8 cellular contexts compared by ENCODE assay signal in the genomic region with DNA sequence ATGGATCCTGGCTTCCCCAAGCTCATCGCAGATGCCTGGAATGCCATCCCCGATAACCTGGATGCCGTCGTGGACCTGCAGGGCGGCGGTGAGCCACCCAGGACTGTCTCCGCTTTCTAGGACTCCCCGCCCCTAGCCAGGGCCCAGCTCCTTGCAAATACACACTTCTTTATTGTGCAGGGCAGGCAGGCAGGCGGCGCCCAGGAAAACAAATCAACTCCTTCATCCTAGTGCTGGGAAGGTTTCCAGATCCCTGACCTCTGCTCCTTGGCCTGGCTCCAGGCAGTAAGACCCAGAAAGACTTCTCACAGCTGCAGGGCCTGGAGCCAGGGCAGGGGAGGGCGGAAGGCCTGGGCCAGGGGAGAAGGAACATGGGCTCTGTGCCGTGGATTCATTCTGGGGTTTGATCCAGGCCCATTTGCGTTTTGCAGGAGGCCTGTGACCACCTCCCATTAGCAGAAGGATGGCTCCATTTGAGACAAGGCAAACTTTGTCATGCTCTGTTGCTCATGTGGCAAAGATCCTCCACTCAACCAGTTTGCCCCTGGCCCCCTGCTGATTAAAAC. TPM values are rescaled to one million over a fixed set of nuclear protein-coding genes. Genes with fewer than 3 reads are reported as not detected.
DNase-seq lines count a peak whose midpoint lies in the region; ATAC-seq, FAIRE-seq and TF ChIP-seq lines count a peak whose summit lies in the region.

No MANE protein-coding gene starts in this region.

- H2BK120ac ChIP-seq in trophoblast cell (ENCODE audit: insufficient read depth, low read length, poor library complexity), result peak overlapping the region; percentile 57

- no peak overlapping the region for H3K4me3 Mint-ChIP-seq in activated T-helper 17 cell treated with anti-CD3 and anti-CD28 coated beads, Interleukin-2, amount 50 U/mL, for 72 hours

- H3K27me3 ChIP-seq in trophoblast cell (ENCODE audit: insufficient read depth, low read length), result no peaks in the 10 kb centered on the region

- H3K27ac ChIP-seq in RWPE1, result peak overlapping the region; percentile 81
- peak overlapping the region; percentile 97 for H3K27ac ChIP-seq in trophoblast cell (ENCODE audit: low read depth, low read length)

- H3K4me2 ChIP-seq in trophoblast cell (ENCODE audit: low read length), result no peak overlapping the region

- H3K36me3 ChIP-seq in trophoblast cell (ENCODE audit: control insufficient read depth in 1 of 2, insufficient read depth in 2 of 2, low read length in 2 of 2), result peaks cover 42 to 66% of the 10 kb centered on the region in 2 experiments

- DNase-seq in GM10248 (ENCODE audit: extremely low spot score) (peak; percentile 4), RWPE1 (ENCODE audit: low spot score) (peak; percentile 34), frontal cortex (ENCODE audit: low spot score in 2 of 2) (peak; percentile 76), trophoblast cell (peak; percentile 23 to 29)

- ATAC-seq in HG03135 (IDR thresholded peaks at IDR 0.05; ENCODE audit: unreplicated experiment) (no peak), HG02840 (IDR thresholded peaks at IDR 0.05; ENCODE audit: low FRiP score, unreplicated experiment) (no peak), HG02571 (IDR thresholded peaks at IDR 0.05; ENCODE audit: unreplicated experiment) (no peak)
- no peak for ATAC-seq in activated T-helper 17 cell treated with anti-CD3 and anti-CD28 coated beads, Interleukin-2, amount 50 U/mL, for 72 hours (replicated peaks)

- H2BK12ac ChIP-seq in trophoblast cell (ENCODE audit: low read length), result peak overlapping the region; percentile 37

- H2AFZ ChIP-seq in trophoblast cell (ENCODE audit: insufficient read depth, low read length, poor library complexity), result no peak overlapping the region

- H2BK5ac ChIP-seq in trophoblast cell (ENCODE audit: low read depth, low read length, poor library complexity), result peak overlapping the region; percentile 88

- CTCF ChIA-PET in GM10248 (lab: Yijun Ruan, JAX) (interaction anchor here (1.4 to 2.0 kb wide), 3 partner anchors 9 to 25 kb away, joined by 3 to 5 read pairs (median 3); no protein-coding TSS in a partner anchor), RWPE1 (lab: Yijun Ruan, JAX) (interaction anchor here (0.6 to 1.3 kb wide), 4 partner anchors 15 to 1585 kb away, joined by 3 to 7 read pairs (median 4); no protein-coding TSS in a partner anchor)

- no peaks in the 10 kb centered on the region for H3K9me3 ChIP-seq in trophoblast cell (ENCODE audit: insufficient read depth, low read depth, low read length)

- H4K8ac ChIP-seq in trophoblast cell (ENCODE audit: low read depth, low read length), result peak overlapping the region; percentile 62

- H3K14ac ChIP-seq in trophoblast cell (ENCODE audit: low read length), result peak overlapping the region; percentile 25

- H3K27me3 Mint-ChIP-seq in activated T-helper 17 cell treated with anti-CD3 and anti-CD28 coated beads, Interleukin-2, amount 50 U/mL, for 72 hours, result peaks cover 20% of the 10 kb centered on the region

- POLR2A ChIA-PET in GM10248 (lab: Yijun Ruan, JAX) (no interaction called here), RWPE1 (lab: Yijun Ruan, JAX; ENCODE audit: low non-redundant PET) (no interaction called here)

- H3K18ac ChIP-seq in trophoblast cell (ENCODE audit: low read length), result peak overlapping the region; percentile 48

- peaks cover 6% of the 10 kb centered on the region for H3K79me2 ChIP-seq in trophoblast cell (ENCODE audit: control insufficient read depth, insufficient read depth, low read length, poor library complexity)

- peak overlapping the region; percentile 16 for H3K4ac ChIP-seq in trophoblast cell (ENCODE audit: low read depth, low read length)

- no peak overlapping the region for H2AK5ac ChIP-seq in trophoblast cell (ENCODE audit: low read length)

- H4K12ac ChIP-seq in trophoblast cell (ENCODE audit: low read depth, low read length), result no peak overlapping the region

- no peak overlapping the region for H3K4me3 ChIP-seq in trophoblast cell (ENCODE audit: low read depth, low read length)

- no peaks in the 10 kb centered on the region for H3K9me3 Mint-ChIP-seq in activated T-helper 17 cell treated with anti-CD3 and anti-CD28 coated beads, Interleukin-2, amount 50 U/mL, for 72 hours

- H3K36me3 Mint-ChIP-seq in activated T-helper 17 cell treated with anti-CD3 and anti-CD28 coated beads, Interleukin-2, amount 50 U/mL, for 72 hours (ENCODE audit: low read depth), result no peaks in the 10 kb centered on the region

- peak; percentile 96 for FAIRE-seq in frontal cortex (lab: Jason Lieb, UNC)

- H3K23ac ChIP-seq in trophoblast cell (ENCODE audit: low read length), result no peak overlapping the region

- peaks cover 48% of the 10 kb centered on the region for H3K79me1 ChIP-seq in trophoblast cell (ENCODE audit: low read length)

- TF ChIP-seq CTCF in GM10248 (IDR thresholded peaks at IDR 0.05; ENCODE audit: control extremely low read depth, extremely low read depth, low read depth, missing control alignments), result no peak
- no peak for TF ChIP-seq CTCF in RWPE1 (conservative IDR thresholded peaks at IDR 0.05; ENCODE audit: low read depth)

- H4K91ac ChIP-seq in trophoblast cell (ENCODE audit: low read depth, low read length), result peak overlapping the region; percentile 80

- peaks cover 31 to 37% of the 10 kb centered on the region in 2 experiments for H3K4me1 ChIP-seq in trophoblast cell (ENCODE audit: control insufficient read depth in 1 of 2, insufficient read depth in 2 of 2, low read length in 2 of 2)

- no CpG with 5 or more reads among the region's 13 CpGs for WGBS in trophoblast cell (ENCODE audit: extremely low coverage, insufficient coverage, insufficient read length)

- no peak overlapping the region for H3K9ac ChIP-seq in trophoblast cell (ENCODE audit: low read length)

- peaks cover 6% of the 10 kb centered on the region for H3K4me1 Mint-ChIP-seq in activated T-helper 17 cell treated with anti-CD3 and anti-CD28 coated beads, Interleukin-2, amount 50 U/mL, for 72 hours

- no peak overlapping the region for H3K27ac Mint-ChIP-seq in activated T-helper 17 cell treated with anti-CD3 and anti-CD28 coated beads, Interleukin-2, amount 50 U/mL, for 72 hours

RNA-seq across cellular contexts. Expression of gene LPCAT2, which starts 6.0 kb away (rescaled TPM):
- total RNA-seq in frontal cortex, result 2.4 TPM
- 107 and 118 TPM in 2 replicates for polyA plus RNA-seq in trophoblast cell (2013)
- total RNA-seq in activated T-helper 17 cell treated with anti-CD3 and anti-CD28 coated beads, Interleukin-2, amount 50 U/mL, for 72 hours, result 1 to 10 TPM in 1 of 2 donors, under 1 TPM in 1; 0.73 to 1.5 TPM

RNA-seq across cellular contexts. Expression of gene MMP2, which starts 23.9 kb away (rescaled TPM):
- total RNA-seq in frontal cortex, result 8.2 TPM
- polyA plus RNA-seq in trophoblast cell (2013), result 1,470 and 1,480 TPM in 2 replicates
- total RNA-seq in activated T-helper 17 cell treated with anti-CD3 and anti-CD28 coated beads, Interleukin-2, amount 50 U/mL, for 72 hours, result not detected

Comparison
In these comparisons a context has a peak if more than half of its experiments do, and no peak if none do; other contexts are left out.
1. DNase-seq: peak in every context shown above with its lines; median percentile 76 in frontal cortex; 34 in RWPE1; 26 in trophoblast cell; 4 in GM10248.